ENCODE assay signal across 8 cellular contexts in the genomic region with DNA sequence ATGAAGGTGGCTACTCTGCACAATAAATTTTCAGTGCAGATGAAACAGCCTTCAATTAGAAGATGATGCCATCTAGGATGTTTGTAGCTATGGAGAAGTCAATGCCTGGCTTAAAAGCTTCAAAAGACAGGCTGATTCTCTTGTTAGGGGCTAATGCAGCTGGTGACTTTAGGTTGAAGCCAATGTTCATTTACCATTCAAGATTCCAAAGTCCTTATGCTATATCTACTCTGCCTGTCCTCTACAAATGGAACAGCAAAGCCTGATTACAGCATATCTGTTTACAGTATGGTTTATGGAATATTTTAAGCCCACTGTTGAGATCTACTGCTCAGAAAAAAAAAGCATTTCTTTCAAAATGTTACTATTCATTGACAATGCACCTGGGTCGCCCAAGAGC. TPM values are rescaled to one million over a fixed set of nuclear protein-coding genes. Genes with fewer than 3 reads are reported as not detected.
"Had no signal": no experiment of that assay in that cellular context is flagged by ENCODE, and none has a peak within 500 bp of the region (broad histone marks: within the 10 kb centered on the region; RNA-seq: fewer than 3 reads in every experiment).

No MANE protein-coding gene starts in this region.

- H3K9ac ChIP-seq: KMS-11 had no signal

- H3K4me3 ChIP-seq: K562 had no signal

- H3K4me3 Mint-ChIP-seq: IgD-negative memory B cell had no signal

- H3K4me2 ChIP-seq: KMS-11 had no signal

- H3K27ac ChIP-seq: HL-60, KMS-11 had no signal

- ATAC-seq: K562 had no signal

- DNase-seq: IMR-90, KBM-7, KG1 had no signal

- H3K4me1 Mint-ChIP-seq: IgD-negative memory B cell had no signal

- H3K27ac Mint-ChIP-seq: IgD-negative memory B cell had no signal

- FAIRE-seq: HTR-8/SVneo, K562 had no signal

RNA-seq across cellular contexts. Expression of a gene that starts 15.8 kb away (rescaled TPM):
- total RNA-seq: IMR-90, K562 had no signal
- polyA plus RNA-seq: IMR-90, K562 had no signal
